In the genomic region with DNA sequence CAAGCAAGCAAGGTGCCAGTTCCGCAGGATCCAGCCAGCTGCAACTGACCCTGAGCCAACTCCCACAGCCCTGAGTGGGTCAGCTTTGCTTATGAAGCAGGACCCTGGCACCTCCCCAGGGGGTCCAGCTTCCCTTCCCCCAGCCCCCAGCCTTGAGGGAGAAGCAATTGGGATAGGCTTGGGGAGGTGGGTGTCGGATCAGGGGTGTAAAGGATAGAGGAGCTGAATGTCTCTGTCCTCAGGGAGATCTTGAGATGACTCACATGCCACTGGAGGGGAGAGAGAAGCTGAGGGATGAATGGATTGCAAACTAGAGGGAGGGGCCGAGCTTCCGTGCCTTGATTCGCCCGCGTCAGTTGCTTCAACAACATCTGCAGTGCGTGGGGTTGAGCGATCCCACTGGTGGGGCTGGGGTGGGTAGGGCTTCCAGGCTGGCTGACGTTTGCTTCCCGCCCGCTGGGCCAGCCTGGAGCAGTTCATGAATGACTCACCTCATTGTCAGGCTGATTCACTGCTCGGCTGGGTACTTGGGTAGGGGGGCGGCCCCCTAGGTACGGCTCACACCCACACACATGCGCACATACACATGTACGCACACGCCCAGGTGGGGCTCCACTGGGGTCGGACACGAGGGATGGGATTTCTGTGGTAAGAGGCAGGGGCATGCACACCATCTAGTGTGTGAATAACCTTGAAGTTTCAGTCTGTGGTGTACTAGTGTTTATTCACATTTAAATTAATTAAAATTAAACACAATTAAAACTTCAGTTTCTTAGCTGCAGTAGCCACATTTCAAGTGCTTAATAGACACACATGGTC, we compare ENCODE assay signal across 1 cellular context.
TF ChIP-seq lines count a peak whose summit lies in the region.

No MANE protein-coding gene starts in this region.

TF ChIP-seq in IMR-90, 13 proteins besides CTCF, POLR2A, EP300 and RAD21:
- TF ChIP-seq MXI1 (IDR thresholded peaks at IDR 0.05; ENCODE audit: borderline replicate concordance, low read depth, low read length), result peak; percentile 86
- TF ChIP-seq RCOR1 (IDR thresholded peaks at IDR 0.05; ENCODE audit: insufficient replicate concordance, low read length), result no peak
- peak; percentile 92 for TF ChIP-seq MAZ (IDR thresholded peaks at IDR 0.05; ENCODE audit: borderline replicate concordance, low read depth, low read length)
- peak; percentile 97 for TF ChIP-seq FOS (IDR thresholded peaks at IDR 0.05; ENCODE audit: low read depth, low read length)
- peak; percentile 25; the same call in 1 of the 2 replicates for TF ChIP-seq MAFK (IDR thresholded peaks at IDR 0.05; ENCODE audit: low read depth, low read length)
- peak; percentile 38; the same call in 1 of the 2 replicates for TF ChIP-seq CHD1 (IDR thresholded peaks at IDR 0.05; ENCODE audit: low read depth, low read length)
- peak; percentile 51 for TF ChIP-seq BHLHE40 (IDR thresholded peaks at IDR 0.05; ENCODE audit: low read depth, low read length)
- no peak for TF ChIP-seq SMC3 (IDR thresholded peaks at IDR 0.05; ENCODE audit: low read depth, low read length)
- TF ChIP-seq CEBPB (IDR thresholded peaks at IDR 0.05; ENCODE audit: low read depth, low read length), result peak; percentile 79
